ENCODE assay signal across 13 cellular contexts in the genomic region with DNA sequence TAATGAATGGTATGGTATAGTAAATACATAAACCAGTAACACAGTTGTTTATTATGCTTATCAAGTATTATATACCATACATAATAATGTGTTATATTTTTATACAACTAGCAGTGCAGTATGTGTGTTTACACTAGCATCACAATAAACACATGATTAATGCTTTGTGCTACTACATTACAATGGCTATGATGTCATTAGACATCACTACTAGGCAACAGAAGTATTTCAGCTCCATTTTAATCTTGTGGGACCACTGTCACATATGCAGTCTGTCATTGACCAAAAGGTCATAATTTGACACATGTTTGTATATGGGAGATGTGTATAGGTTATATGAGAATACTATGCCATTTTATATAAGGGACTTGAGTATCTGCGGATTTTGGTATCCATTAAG.
"Had no signal": no experiment of that assay in that cellular context is flagged by ENCODE, and none has a peak within 500 bp of the region (broad histone marks: within the 10 kb centered on the region; RNA-seq: fewer than 3 reads in every experiment).

No MANE protein-coding gene starts in this region.

- H3K4me2 ChIP-seq: smooth muscle cell had no signal

- H3K4me3 ChIP-seq: dorsolateral prefrontal cortex, right atrium auricular region, smooth muscle cell, tibial artery, vagina had no signal

- H3K9me3 ChIP-seq: right atrium auricular region, tibial artery, vagina had no signal

- DNase-seq: activated B cell treated with CpG ODN at 0.5 μM for 24 hours; activated CD4-positive, alpha-beta T cell treated with anti-CD3 and anti-CD28 coated beads, Interleukin-2, amount 10 ng/mL, durations not matched to agents 7 days and 5 days; amniotic stem cell; dorsolateral prefrontal cortex; hippocampal formation; T-helper 17 cell; tibial artery had no signal

- H3K27me3 Mint-ChIP-seq: activated B cell treated with CpG ODN at 0.5 μM for 24 hours; activated CD4-positive, alpha-beta T cell treated with anti-CD3 and anti-CD28 coated beads, Interleukin-2, amount 10 ng/mL, durations not matched to agents 7 days and 5 days; T-helper 17 cell had no signal

- H3K27ac Mint-ChIP-seq: activated B cell treated with CpG ODN at 0.5 μM for 24 hours; activated CD4-positive, alpha-beta T cell treated with anti-CD3 and anti-CD28 coated beads, Interleukin-2, amount 10 ng/mL, durations not matched to agents 7 days and 5 days; stimulated activated effector memory CD8-positive, alpha-beta T cell treated with anti-CD3 and anti-CD28 coated beads, Interleukin-12 subunit alpha, Interleukin-12 subunit beta, amount 100 ng/mL, for 72 hours; T-helper 17 cell had no signal

- H3K4me1 Mint-ChIP-seq: activated B cell treated with CpG ODN at 0.5 μM for 24 hours; activated CD4-positive, alpha-beta T cell treated with anti-CD3 and anti-CD28 coated beads, Interleukin-2, amount 10 ng/mL, durations not matched to agents 7 days and 5 days; neural crest cell; stimulated activated effector memory CD8-positive, alpha-beta T cell treated with anti-CD3 and anti-CD28 coated beads, Interleukin-12 subunit alpha, Interleukin-12 subunit beta, amount 100 ng/mL, for 72 hours had no signal

- ATAC-seq: activated naive CD4-positive, alpha-beta T cell treated with anti-CD3 and anti-CD28 coated beads, Interleukin-2, amount 50 U/mL, for 72 hours; stimulated activated effector memory CD8-positive, alpha-beta T cell treated with anti-CD3 and anti-CD28 coated beads, Interleukin-12 subunit alpha, Interleukin-12 subunit beta, amount 100 ng/mL, for 72 hours; T-helper 17 cell had no signal

- H3K4me1 ChIP-seq: right atrium auricular region, tibial artery, vagina had no signal

- H3K27me3 ChIP-seq: dorsolateral prefrontal cortex, right atrium auricular region, tibial artery, vagina had no signal

- H3K4me3 Mint-ChIP-seq: activated B cell treated with CpG ODN at 0.5 μM for 24 hours; activated CD4-positive, alpha-beta T cell treated with anti-CD3 and anti-CD28 coated beads, Interleukin-2, amount 10 ng/mL, durations not matched to agents 7 days and 5 days; neural crest cell; stimulated activated effector memory CD8-positive, alpha-beta T cell treated with anti-CD3 and anti-CD28 coated beads, Interleukin-12 subunit alpha, Interleukin-12 subunit beta, amount 100 ng/mL, for 72 hours; T-helper 17 cell had no signal

- H3K9me3 Mint-ChIP-seq: activated B cell treated with CpG ODN at 0.5 μM for 24 hours; activated CD4-positive, alpha-beta T cell treated with anti-CD3 and anti-CD28 coated beads, Interleukin-2, amount 10 ng/mL, durations not matched to agents 7 days and 5 days; activated naive CD4-positive, alpha-beta T cell treated with anti-CD3 and anti-CD28 coated beads, Interleukin-2, amount 50 U/mL, for 72 hours; neural crest cell; stimulated activated effector memory CD8-positive, alpha-beta T cell treated with anti-CD3 and anti-CD28 coated beads, Interleukin-12 subunit alpha, Interleukin-12 subunit beta, amount 100 ng/mL, for 72 hours had no signal

- H3K27ac ChIP-seq: dorsolateral prefrontal cortex, right atrium auricular region, tibial artery, vagina had no signal
